ENCODE assay signal across 1 cellular context in genomic region chr6:18586133-18586532, GRCh38.
TF ChIP-seq lines count a peak whose summit lies in the region.

No MANE protein-coding gene starts in this region.

TF ChIP-seq in GM12878, 131 proteins besides CTCF, POLR2A, EP300 and RAD21 (continued from another document):
- TF ChIP-seq CUX1 (IDR thresholded peaks at IDR 0.05; ENCODE audit: insufficient replicate concordance, low read depth, low read length) = no peak
- TF ChIP-seq IKZF1 (conservative IDR thresholded peaks at IDR 0.05) = peak; percentile 86
- TF ChIP-seq RBBP5 (conservative IDR thresholded peaks at IDR 0.05) = no peak
- TF ChIP-seq CHD1 (IDR thresholded peaks at IDR 0.05; ENCODE audit: low read depth, low read length) = no peak
- TF ChIP-seq TBL1XR1 (IDR thresholded peaks at IDR 0.05; ENCODE audit: low read depth, low read length) = no peak
- TF ChIP-seq NBN (IDR thresholded peaks at IDR 0.05) = no peak
- TF ChIP-seq RUNX3 (IDR thresholded peaks at IDR 0.05; ENCODE audit: low read length) = no peak
- TF ChIP-seq TARDBP (IDR thresholded peaks at IDR 0.05; ENCODE audit: borderline replicate concordance) = no peak
- TF ChIP-seq, protein P1, sequence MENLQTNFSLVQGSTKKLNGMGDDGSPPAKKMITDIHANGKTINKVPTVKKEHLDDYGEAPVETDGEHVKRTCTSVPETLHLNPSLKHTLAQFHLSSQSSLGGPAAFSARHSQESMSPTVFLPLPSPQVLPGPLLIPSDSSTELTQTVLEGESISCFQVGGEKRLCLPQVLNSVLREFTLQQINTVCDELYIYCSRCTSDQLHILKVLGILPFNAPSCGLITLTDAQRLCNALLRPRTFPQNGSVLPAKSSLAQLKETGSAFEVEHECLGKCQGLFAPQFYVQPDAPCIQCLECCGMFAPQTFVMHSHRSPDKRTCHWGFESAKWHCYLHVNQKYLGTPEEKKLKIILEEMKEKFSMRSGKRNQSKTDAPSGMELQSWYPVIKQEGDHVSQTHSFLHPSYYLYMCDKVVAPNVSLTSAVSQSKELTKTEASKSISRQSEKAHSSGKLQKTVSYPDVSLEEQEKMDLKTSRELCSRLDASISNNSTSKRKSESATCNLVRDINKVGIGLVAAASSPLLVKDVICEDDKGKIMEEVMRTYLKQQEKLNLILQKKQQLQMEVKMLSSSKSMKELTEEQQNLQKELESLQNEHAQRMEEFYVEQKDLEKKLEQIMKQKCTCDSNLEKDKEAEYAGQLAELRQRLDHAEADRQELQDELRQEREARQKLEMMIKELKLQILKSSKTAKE (IDR thresholded peaks at IDR 0.05; ENCODE audit: low read depth, poor library complexity, severe bottlenecking) = no peak
- TF ChIP-seq, protein P2, sequence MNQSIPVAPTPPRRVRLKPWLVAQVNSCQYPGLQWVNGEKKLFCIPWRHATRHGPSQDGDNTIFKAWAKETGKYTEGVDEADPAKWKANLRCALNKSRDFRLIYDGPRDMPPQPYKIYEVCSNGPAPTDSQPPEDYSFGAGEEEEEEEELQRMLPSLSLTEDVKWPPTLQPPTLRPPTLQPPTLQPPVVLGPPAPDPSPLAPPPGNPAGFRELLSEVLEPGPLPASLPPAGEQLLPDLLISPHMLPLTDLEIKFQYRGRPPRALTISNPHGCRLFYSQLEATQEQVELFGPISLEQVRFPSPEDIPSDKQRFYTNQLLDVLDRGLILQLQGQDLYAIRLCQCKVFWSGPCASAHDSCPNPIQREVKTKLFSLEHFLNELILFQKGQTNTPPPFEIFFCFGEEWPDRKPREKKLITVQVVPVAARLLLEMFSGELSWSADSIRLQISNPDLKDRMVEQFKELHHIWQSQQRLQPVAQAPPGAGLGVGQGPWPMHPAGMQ (IDR thresholded peaks at IDR 0.05; ENCODE audit: borderline replicate concordance) = no peak
- no peak for TF ChIP-seq RFX5 (IDR thresholded peaks at IDR 0.05; ENCODE audit: low read depth, low read length)
- TF ChIP-seq, protein P3, sequence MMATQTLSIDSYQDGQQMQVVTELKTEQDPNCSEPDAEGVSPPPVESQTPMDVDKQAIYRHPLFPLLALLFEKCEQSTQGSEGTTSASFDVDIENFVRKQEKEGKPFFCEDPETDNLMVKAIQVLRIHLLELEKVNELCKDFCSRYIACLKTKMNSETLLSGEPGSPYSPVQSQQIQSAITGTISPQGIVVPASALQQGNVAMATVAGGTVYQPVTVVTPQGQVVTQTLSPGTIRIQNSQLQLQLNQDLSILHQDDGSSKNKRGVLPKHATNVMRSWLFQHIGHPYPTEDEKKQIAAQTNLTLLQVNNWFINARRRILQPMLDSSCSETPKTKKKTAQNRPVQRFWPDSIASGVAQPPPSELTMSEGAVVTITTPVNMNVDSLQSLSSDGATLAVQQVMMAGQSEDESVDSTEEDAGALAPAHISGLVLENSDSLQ (IDR thresholded peaks at IDR 0.05) = peak; percentile 59; the same call in 1 of the 2 replicates
- no peak for TF ChIP-seq ZSCAN29 (IDR thresholded peaks at IDR 0.05)
- TF ChIP-seq SREBF1 (IDR thresholded peaks at IDR 0.05; ENCODE audit: low read length) = no peak
- no peak for TF ChIP-seq PML (IDR thresholded peaks at IDR 0.05; ENCODE audit: low read length)
- TF ChIP-seq ZNF622 (IDR thresholded peaks at IDR 0.05) = no peak
- TF ChIP-seq BMI1 (IDR thresholded peaks at IDR 0.05; ENCODE audit: borderline replicate concordance) = 0 out of 2 replicates have a peak, but pooled peaks have one; percentile 37
- TF ChIP-seq CREM (IDR thresholded peaks at IDR 0.05; ENCODE audit: low read depth) = no peak
- TF ChIP-seq BRCA1 (IDR thresholded peaks at IDR 0.05; ENCODE audit: low read depth, low read length) = no peak
- TF ChIP-seq JUND (IDR thresholded peaks at IDR 0.05; ENCODE audit: low read depth, low read length) = no peak
- TF ChIP-seq KLF5 (IDR thresholded peaks at IDR 0.05; ENCODE audit: partially characterized antibody) = no peak
- TF ChIP-seq DPF2 (IDR thresholded peaks at IDR 0.05) = peak; percentile 84
- TF ChIP-seq NRF1 (conservative IDR thresholded peaks at IDR 0.05; ENCODE audit: low read depth, low read length) = no peak
- TF ChIP-seq IKZF2 (IDR thresholded peaks at IDR 0.05) = peak; percentile 26 to 48; a peak in 2 of 4 replicates
- TF ChIP-seq ZBED1 (IDR thresholded peaks at IDR 0.05; ENCODE audit: borderline replicate concordance) = no peak
- no peak for TF ChIP-seq CEBPZ (IDR thresholded peaks at IDR 0.05; ENCODE audit: low read depth, low read length)
